Comparison of ENCODE assay signal across 8 cellular contexts in genomic region chr11:9461068-9461759, GRCh38. TPM values are rescaled to one million over a fixed set of nuclear protein-coding genes. Genes with fewer than 3 reads are reported as not detected.
A peak's percentile ranks its signal among the peaks of the same experiment; 100 is the strongest.
DNase-seq lines count a peak whose midpoint lies in the region; ATAC-seq and TF ChIP-seq lines count a peak whose summit lies in the region.

No MANE protein-coding gene starts in this region.

- ATAC-seq in GM18499 (IDR thresholded peaks at IDR 0.05; ENCODE audit: insufficient read depth, unreplicated experiment) (peak; percentile 20), HG02840 (IDR thresholded peaks at IDR 0.05; ENCODE audit: low FRiP score, unreplicated experiment) (peak; percentile 44)

- H3K4me3 ChIP-seq in astrocyte of the cerebellum (ENCODE audit: low read depth, low read length): peak overlapping the region; percentile 99

- peak; percentile 44 for DNase-seq in NCI-H1436 treated with DMSO at 0.1 percent for 48 hours (lab: John Stamatoyannopoulos, UW)
- DNase-seq in T-helper 2 cell: peak; percentile 49 to 91 (median 73)
- DNase-seq in astrocyte of the cerebellum (ENCODE audit: low read depth): peak; percentile 73
- DNase-seq in hepatic stellate cell (ENCODE audit: low spot score): peak; percentile 90
- peak; percentile 59 for DNase-seq in renal cortical epithelial cell (ENCODE audit: low read depth)
- no peak for DNase-seq in CD1c-positive myeloid dendritic cell (ENCODE audit: extremely low spot score)

- TF ChIP-seq CTCF in astrocyte of the cerebellum (IDR thresholded peaks at IDR 0.05; ENCODE audit: low read depth, low read length, missing control alignments): no peak

- in situ Hi-C loops in astrocyte of the cerebellum (cut with HindIII; ENCODE audit: low sequenced_read_pairs): no loop called here

RNA-seq across cellular contexts. Expression of gene ZNF143, which starts 0.4 kb away (rescaled TPM):
- 25.5 and 40.0 TPM in 2 replicates for total RNA-seq in renal cortical epithelial cell
